ENCODE assay signal across 12 cellular contexts in genomic region chr17:29376667-29377268, GRCh38. TPM values are rescaled to one million over a fixed set of nuclear protein-coding genes. Genes with fewer than 3 reads are reported as not detected.
DNase-seq lines count a peak whose midpoint lies in the region; ATAC-seq, FAIRE-seq and TF ChIP-seq lines count a peak whose summit lies in the region.
"Had no signal": no experiment of that assay in that cellular context is flagged by ENCODE, and none has a peak within 500 bp of the region (broad histone marks: within the 10 kb centered on the region; RNA-seq: fewer than 3 reads in every experiment).

No MANE protein-coding gene starts in this region.

- no peak overlapping the region for H3K27ac Mint-ChIP-seq in Calu3 (ENCODE audit: unreplicated experiment)
- H3K27ac Mint-ChIP-seq: naive B cell had no signal

- BruUV-seq in Calu3 (replicated peaks; lab: Mats Ljungman, UMichigan), result no TSS peak

- H3K36me3 Mint-ChIP-seq in Calu3 (ENCODE audit: insufficient read depth, unreplicated experiment), result no peaks in the 10 kb centered on the region
- H3K36me3 Mint-ChIP-seq: naive B cell had no signal

- peak; percentile 55 to 76 for DNase-seq in A549 (ENCODE audit: low read depth in 1 of 2, low spot score in 1 of 2)
- peak; percentile 42 for DNase-seq in NCI-H1694 (lab: John Stamatoyannopoulos, UW)
- peak; percentile 51 for DNase-seq in cerebellar cortex (ENCODE audit: low spot score)
- peak; percentile 40 for DNase-seq in left kidney (ENCODE audit: low read depth, low spot score)
- no peak for DNase-seq in Calu3
- no peak for DNase-seq in activated CD4-positive, CD25-positive, alpha-beta regulatory T cell (lab: John Stamatoyannopoulos, UW)
- no peak for DNase-seq in activated CD4-positive, alpha-beta T cell treated with anti-CD3 and anti-CD28 coated beads, Interleukin-2, amount 50 U/mL, for 48 hours
- DNase-seq: naive B cell, NCI-H526, upper lobe of left lung had no signal

- H3K27me3 Mint-ChIP-seq in Calu3 (ENCODE audit: unreplicated experiment), result no peaks in the 10 kb centered on the region

- H3K9me3 Mint-ChIP-seq in Calu3 (ENCODE audit: low read depth, unreplicated experiment), result no peaks in the 10 kb centered on the region
- H3K9me3 Mint-ChIP-seq: naive B cell had no signal

- CTCF ChIA-PET in A549 (lab: Yijun Ruan, JAX), result interaction anchor here (0.6 to 10.3 kb wide), 13 partner anchors 9 to 1010 kb away, joined by 3 to 137 read pairs (median 4); no protein-coding TSS in a partner anchor
- CTCF ChIA-PET in Calu3 (lab: Charles Lee), result interaction anchor here (0.7 kb wide), 2 partner anchors 9 to 225 kb away, joined by 3 read pairs; no protein-coding TSS in a partner anchor

- H3K4me1 ChIP-seq in A549, result peaks cover 43% of the 10 kb centered on the region

- no peak for TF ChIP-seq RAD21 in A549 (conservative IDR thresholded peaks at IDR 0.05 in 1 of 2, IDR thresholded peaks at IDR 0.05 in 1 of 2)

- no peaks in the 10 kb centered on the region for H3K9me3 ChIP-seq in A549
- H3K9me3 ChIP-seq: BLaER1, upper lobe of left lung had no signal

- intact Hi-C loops in Calu3 (cut with micrococcal nuclease; ENCODE audit: unreplicated experiment), result no loop called here

- H3K27ac ChIP-seq in A549, result peak overlapping the region in 1 of 2 experiments; percentile 77; a peak in 3 of 6 replicates
- H3K27ac ChIP-seq: BLaER1, upper lobe of left lung had no signal

- peaks cover 12% of the 10 kb centered on the region for H3K4me1 Mint-ChIP-seq in Calu3 (ENCODE audit: low read depth, unreplicated experiment)
- H3K4me1 Mint-ChIP-seq: naive B cell had no signal

- H3K4me3 Mint-ChIP-seq in Calu3 (ENCODE audit: low read depth, unreplicated experiment), result no peak overlapping the region
- H3K4me3 Mint-ChIP-seq: naive B cell had no signal

- no peak overlapping the region for H3K4me3 ChIP-seq in A549
- H3K4me3 ChIP-seq: BLaER1, upper lobe of left lung had no signal

- POLR2A ChIA-PET in A549 (lab: Yijun Ruan, JAX), result interaction anchor here (0.8 to 2.0 kb wide), 3 partner anchors 13 to 83 kb away, joined by 3 to 12 read pairs (median 3); partner anchors contain the start of genes NUFIP2 and TAOK1

- ATAC-seq in A549, result peak; percentile 94 to 97
- no peak for ATAC-seq in GM19035 (IDR thresholded peaks at IDR 0.05; ENCODE audit: unreplicated experiment)

- 35% methylated on average over 3 of the region's 3 CpGs for WGBS in A549 (ENCODE audit: missing lambda C conversion rate)

- no peak for FAIRE-seq in A549 (lab: Jason Lieb, UNC)

- TF ChIP-seq EP300 in A549 (IDR thresholded peaks at IDR 0.05), result no peak

- no peak for TF ChIP-seq CTCF in A549 (IDR thresholded peaks at IDR 0.05)
- no peak for TF ChIP-seq CTCF in Calu3 (IDR thresholded peaks at IDR 0.05; ENCODE audit: unreplicated experiment)

- peak overlapping the region; percentile 35 for H3K4me2 ChIP-seq in A549
- H3K4me2 ChIP-seq: BLaER1 had no signal

- no peak for TF ChIP-seq POLR2A in A549 (IDR thresholded peaks at IDR 0.05; ENCODE audit: low read length)

TF ChIP-seq in A549, 52 proteins besides CTCF, POLR2A, EP300 and RAD21:
- TF ChIP-seq FOSL2 (IDR thresholded peaks at IDR 0.05) (peak; percentile 30; the same call in 1 of the 2 replicates), FOSL2 (CRISPR knock-in tag; IDR thresholded peaks at IDR 0.05) (peak; percentile 72), FOSB (CRISPR knock-in tag; IDR thresholded peaks at IDR 0.05) (no peak)

RNA-seq across cellular contexts. Expression of gene TAOK1, which starts 13.4 kb away (rescaled TPM):
- 46.7 and 47.1 TPM in 2 replicates for polyA plus RNA-seq in A549 (2011; rRNA removed)
- 4.8 and 5.8 TPM in 2 replicates for polyA plus RNA-seq in A549 (2012; cell fraction: cytosol; rRNA removed)
- 5.2 and 8.7 TPM in 2 replicates for polyA plus RNA-seq in A549 (2012; cell fraction: nucleus; rRNA removed)
- 18.2 to 19.6 TPM (median 18.7 TPM) in 3 replicates for polyA plus RNA-seq in A549 (2017; fragmentation: RNase III; extraction: RNeasy Plus Mini Kit Qiagen cat#74134 plus additional on column Dnase treatment)
- polyA minus RNA-seq in A549 (2011; rRNA and poly(A)+ RNA removed), result 57.5 and 62.1 TPM in 2 replicates
- 72.7 and 78.1 TPM in 2 replicates for total RNA-seq in Calu3 (2022)

Comparison
In these comparisons a context has a peak if more than half of its experiments do, and no peak if none do; other contexts are left out.
1. DNase-seq: peak in A549 (2 of 2), NCI-H1694 (single experiment), cerebellar cortex (single experiment) and left kidney (single experiment); none in Calu3 (single experiment), activated CD4-positive, CD25-positive, alpha-beta regulatory T cell (0 of 4) and activated CD4-positive, alpha-beta T cell treated with anti-CD3 and anti-CD28 coated beads, Interleukin-2, amount 50 U/mL, for 48 hours (0 of 2).